17 cellular contexts compared by ENCODE assay signal in the genomic region with DNA sequence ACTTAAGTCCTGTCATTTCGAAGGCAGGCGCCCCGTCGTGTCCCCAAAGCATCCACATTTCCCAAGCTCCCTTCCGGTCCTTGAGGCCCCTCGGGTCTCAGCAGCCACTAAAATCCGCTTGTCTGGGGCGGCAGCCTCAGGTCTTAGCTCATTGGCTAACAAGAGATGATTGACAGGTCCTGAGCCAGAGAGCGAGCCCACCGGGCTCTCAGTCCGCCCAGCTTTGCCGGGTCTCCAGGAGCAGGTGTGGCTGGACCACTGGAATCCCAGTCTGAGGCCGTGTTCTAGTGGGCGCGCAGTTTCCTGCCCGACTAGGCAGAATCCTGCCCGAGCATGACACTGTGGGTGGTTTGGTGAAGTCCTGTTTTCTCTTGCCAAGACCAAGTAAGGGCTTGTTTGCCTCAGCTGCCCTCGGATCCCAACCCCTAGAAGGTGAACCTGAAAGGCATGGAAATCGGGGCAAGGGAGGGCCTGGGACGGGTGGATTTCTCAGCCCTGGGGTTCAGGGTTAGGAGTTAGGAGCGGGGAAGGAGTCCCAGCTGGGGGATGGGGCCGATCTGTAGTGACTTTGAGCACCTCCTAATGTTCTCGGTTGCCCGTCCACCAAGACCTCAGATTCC. TPM values are rescaled to one million over a fixed set of nuclear protein-coding genes. Genes with fewer than 3 reads are reported as not detected.
DNase-seq lines count a peak whose midpoint lies in the region; FAIRE-seq and TF ChIP-seq lines count a peak whose summit lies in the region.
"Had no signal": no experiment of that assay in that cellular context is flagged by ENCODE, and none has a peak within 500 bp of the region (broad histone marks: within the 10 kb centered on the region; RNA-seq: fewer than 3 reads in every experiment).

No MANE protein-coding gene starts in this region.

- H3K27me3 Mint-ChIP-seq in MCF 10A (ENCODE audit: insufficient read depth, unreplicated experiment) = no peaks in the 10 kb centered on the region
- no peaks in the 10 kb centered on the region for H3K27me3 Mint-ChIP-seq in activated CD4-positive, alpha-beta memory T cell treated with anti-CD3 and anti-CD28 coated beads for 36 hours
- no peaks in the 10 kb centered on the region for H3K27me3 Mint-ChIP-seq in CD4-positive, alpha-beta memory T cell
- H3K27me3 Mint-ChIP-seq: progenitor cell of endocrine pancreas had no signal

- POLR2A ChIA-PET in MCF 10A (lab: Yijun Ruan, JAX) = interaction anchor here (0.6 kb wide), 1 partner anchor 53 kb away, joined by 6 read pairs; no protein-coding TSS in a partner anchor
- POLR2A ChIA-PET in activated CD4-positive, alpha-beta memory T cell treated with anti-CD3 and anti-CD28 coated beads for 36 hours (lab: Charles Lee) = no interaction called here
- POLR2A ChIA-PET in CD4-positive, alpha-beta memory T cell (lab: Charles Lee; ENCODE audit: partially characterized antibody) = interaction anchor here (1.6 kb wide), 1 partner anchor 9 kb away, joined by 3 read pairs; no protein-coding TSS in a partner anchor

- intact Hi-C loops in MCF 10A (cut with micrococcal nuclease) = loop anchor here (5.0 to 10.0 kb wide), 2 partner anchors 944 to 1167 kb away; no protein-coding TSS in a partner anchor
- intact Hi-C loops in kidney (cut with DNase I) = no loop called here
- intact Hi-C loops in activated CD4-positive, alpha-beta memory T cell treated with anti-CD3 and anti-CD28 coated beads for 36 hours (cut with micrococcal nuclease) = loop anchor here (10.0 kb wide), 1 partner anchor 734 kb away; no protein-coding TSS in a partner anchor
- intact Hi-C loops in CD4-positive, alpha-beta memory T cell (cut with micrococcal nuclease) = no loop called here

- H3K9ac ChIP-seq in kidney (ENCODE audit: low read length in 2 of 2) = no peak overlapping the region

- CTCF ChIA-PET in MCF 10A (lab: Yijun Ruan, JAX) = interaction anchor here (0.6 to 1.4 kb wide), 5 partner anchors 13 to 736 kb away, joined by 3 to 6 read pairs (median 3); no protein-coding TSS in a partner anchor
- CTCF ChIA-PET in activated CD4-positive, alpha-beta memory T cell treated with anti-CD3 and anti-CD28 coated beads for 36 hours (lab: Charles Lee) = no interaction called here
- CTCF ChIA-PET in CD4-positive, alpha-beta memory T cell (lab: Charles Lee; ENCODE audit: partially characterized antibody) = interaction anchor here (1.0 kb wide), 1 partner anchor 721 kb away, joined by 3 read pairs; no protein-coding TSS in a partner anchor

- no peak for FAIRE-seq in kidney (lab: Jason Lieb, UNC)

- H3K27me3 ChIP-seq in CD4-positive, alpha-beta memory T cell (ENCODE audit: insufficient read depth, low read length) = no peaks in the 10 kb centered on the region
- H3K27me3 ChIP-seq: vagina had no signal

- H3K27ac Mint-ChIP-seq in MCF 10A (ENCODE audit: low read depth, unreplicated experiment) = no peak overlapping the region
- H3K27ac Mint-ChIP-seq in activated CD4-positive, alpha-beta memory T cell treated with anti-CD3 and anti-CD28 coated beads for 36 hours = no peak overlapping the region
- H3K27ac Mint-ChIP-seq in CD4-positive, alpha-beta memory T cell = no peak overlapping the region
- H3K27ac Mint-ChIP-seq: activated T-cell treated with anti-CD3 and anti-CD28 coated beads, Interleukin-2, amount 50 U/mL, for 72 hours; CD14-positive monocyte; naive B cell; progenitor cell of endocrine pancreas had no signal

- no peaks in the 10 kb centered on the region for H3K4me1 ChIP-seq in kidney (ENCODE audit: control insufficient read depth in 1 of 2, insufficient read depth in 1 of 2, low read depth in 1 of 2, low read length in 2 of 2)
- H3K4me1 ChIP-seq in CD4-positive, alpha-beta memory T cell (ENCODE audit: insufficient read depth, low read length) = no peaks in the 10 kb centered on the region

- no peak overlapping the region for H3K4me3 ChIP-seq in kidney (ENCODE audit: low read length in 2 of 2)
- H3K4me3 ChIP-seq in coronary artery = no peak overlapping the region
- H3K4me3 ChIP-seq in CD4-positive, alpha-beta memory T cell (ENCODE audit: low read length in 2 of 2) = no peak overlapping the region
- H3K4me3 ChIP-seq: vagina had no signal

- H3K36me3 ChIP-seq in kidney (ENCODE audit: control insufficient read depth in 1 of 2, insufficient read depth in 2 of 2, low read length in 2 of 2) = no peaks in the 10 kb centered on the region
- no peaks in the 10 kb centered on the region for H3K36me3 ChIP-seq in CD4-positive, alpha-beta memory T cell (ENCODE audit: insufficient read depth, low read length)

- no peaks in the 10 kb centered on the region for H3K9me3 Mint-ChIP-seq in MCF 10A (ENCODE audit: unreplicated experiment)
- no peaks in the 10 kb centered on the region for H3K9me3 Mint-ChIP-seq in activated CD4-positive, alpha-beta memory T cell treated with anti-CD3 and anti-CD28 coated beads for 36 hours
- no peaks in the 10 kb centered on the region for H3K9me3 Mint-ChIP-seq in CD4-positive, alpha-beta memory T cell
- H3K9me3 Mint-ChIP-seq: activated T-cell treated with anti-CD3 and anti-CD28 coated beads, Interleukin-2, amount 50 U/mL, for 72 hours; CD14-positive monocyte; naive B cell had no signal

- no TSS peak for BruUV-seq in MCF 10A (replicated peaks; lab: Mats Ljungman, UMichigan)

- peaks cover 6% of the 10 kb centered on the region for H3K36me3 Mint-ChIP-seq in MCF 10A (ENCODE audit: insufficient read depth, unreplicated experiment)
- no peaks in the 10 kb centered on the region for H3K36me3 Mint-ChIP-seq in activated CD4-positive, alpha-beta memory T cell treated with anti-CD3 and anti-CD28 coated beads for 36 hours
- peaks cover 0 to 3% of the 10 kb centered on the region in 2 donors for H3K36me3 Mint-ChIP-seq in CD4-positive, alpha-beta memory T cell
- H3K36me3 Mint-ChIP-seq: CD14-positive monocyte, naive B cell had no signal

- H3K4me1 Mint-ChIP-seq in MCF 10A (ENCODE audit: insufficient read depth, unreplicated experiment) = peaks cover 28% of the 10 kb centered on the region
- H3K4me1 Mint-ChIP-seq in activated CD4-positive, alpha-beta memory T cell treated with anti-CD3 and anti-CD28 coated beads for 36 hours (ENCODE audit: low read depth) = no peaks in the 10 kb centered on the region
- peaks cover 0 to 4% (median 3%) of the 10 kb centered on the region in 4 donors for H3K4me1 Mint-ChIP-seq in CD4-positive, alpha-beta memory T cell
- H3K4me1 Mint-ChIP-seq: CD14-positive monocyte, naive B cell had no signal

- no peaks in the 10 kb centered on the region for H3K9me3 ChIP-seq in kidney (ENCODE audit: control insufficient read depth in 1 of 2, low read length in 2 of 2)
- no peaks in the 10 kb centered on the region for H3K9me3 ChIP-seq in CD4-positive, alpha-beta memory T cell (ENCODE audit: control insufficient read depth in 1 of 2, low read length in 2 of 2)
- H3K9me3 ChIP-seq: vagina had no signal

- peak; percentile 59 for DNase-seq in activated effector memory CD4-positive, alpha-beta T cell treated with anti-CD3 and anti-CD28 coated beads, Interleukin-2, amount 50 U/mL, for 16 hours
- no peak for DNase-seq in activated effector memory CD4-positive, alpha-beta T cell treated with Interleukin-2 at 50 U/mL for 16 hours
- peak; percentile 74 for DNase-seq in MCF 10A (ENCODE audit: unreplicated experiment)
- DNase-seq in kidney = peak; percentile 53
- DNase-seq in ureter (ENCODE audit: low spot score) = peak; percentile 86
- DNase-seq in activated CD4-positive, alpha-beta memory T cell treated with anti-CD3 and anti-CD28 coated beads for 36 hours = no peak
- DNase-seq in coronary artery (ENCODE audit: low spot score) = no peak
- no peak for DNase-seq in CD4-positive, alpha-beta memory T cell
- DNase-seq: activated CD4-positive, alpha-beta T cell treated with anti-CD3 and anti-CD28 coated beads, Interleukin-2, amount 50 U/mL, for 4 hours; activated T-cell treated with anti-CD3 and anti-CD28 coated beads, Interleukin-2, amount 50 U/mL, for 72 hours; KBM-7; naive B cell; NCI-H1092 treated with DMSO at 0.1 percent for 48 hours; stimulated activated naive CD8-positive, alpha-beta T cell treated with anti-CD3 and anti-CD28 coated beads, Interleukin-15, Interleukin-2, amounts not matched to agents 100 U/mL and 50 U/mL, for 24 hours had no signal

- no peak for TF ChIP-seq CTCF in MCF 10A (IDR thresholded peaks at IDR 0.05; ENCODE audit: unreplicated experiment)
- no peak for TF ChIP-seq CTCF in kidney (IDR thresholded peaks at IDR 0.05; ENCODE audit: borderline replicate concordance, extremely low read depth, insufficient read depth)
- TF ChIP-seq CTCF in coronary artery (IDR thresholded peaks at IDR 0.05) = no peak

- H3K27ac ChIP-seq in kidney (ENCODE audit: low read depth in 2 of 2, low read length in 2 of 2) (no peak overlapping the region), coronary artery (no peak overlapping the region)
- H3K27ac ChIP-seq in CD4-positive, alpha-beta memory T cell (ENCODE audit: low read depth, low read length) = no peak overlapping the region
- H3K27ac ChIP-seq: vagina had no signal

- no peak overlapping the region for H3K4me3 Mint-ChIP-seq in MCF 10A (ENCODE audit: unreplicated experiment)
- no peak overlapping the region for H3K4me3 Mint-ChIP-seq in activated CD4-positive, alpha-beta memory T cell treated with anti-CD3 and anti-CD28 coated beads for 36 hours
- no peak overlapping the region for H3K4me3 Mint-ChIP-seq in CD4-positive, alpha-beta memory T cell
- H3K4me3 Mint-ChIP-seq: activated T-cell treated with anti-CD3 and anti-CD28 coated beads, Interleukin-2, amount 50 U/mL, for 72 hours; CD14-positive monocyte; naive B cell had no signal

RNA-seq across cellular contexts. Expression of a gene that starts 42.8 kb away (rescaled TPM):
- total RNA-seq in MCF 10A (2022) (6.7 and 12.3 TPM in 2 replicates), kidney (23.7 TPM), ureter (40.0 TPM)
- 18.0 TPM for polyA plus RNA-seq in kidney (ENCODE audit: insufficient read depth, low read depth, low replicate concordance)
- total RNA-seq in activated CD4-positive, alpha-beta memory T cell treated with anti-CD3 and anti-CD28 coated beads for 36 hours = 10 to 100 TPM; 11.2 to 12.5 TPM
- 1 to 10 TPM; 6.7 to 8.7 TPM for total RNA-seq in CD4-positive, alpha-beta memory T cell
- polyA plus RNA-seq in CD4-positive, alpha-beta memory T cell = under 1 TPM in 1 of 2 donors, not detected in 1; 0.71 TPM
- polyA plus RNA-seq: CD14-positive monocyte had no signal

Comparison
In these comparisons a context has a peak if more than half of its experiments do, and no peak if none do; other contexts are left out.
1. DNase-seq: peak in activated effector memory CD4-positive, alpha-beta T cell treated with anti-CD3 and anti-CD28 coated beads, Interleukin-2, amount 50 U/mL, for 16 hours (single experiment), MCF 10A (single experiment), kidney (single experiment) and ureter (single experiment); none in activated effector memory CD4-positive, alpha-beta T cell treated with Interleukin-2 at 50 U/mL for 16 hours (single experiment), activated CD4-positive, alpha-beta memory T cell treated with anti-CD3 and anti-CD28 coated beads for 36 hours (single experiment), coronary artery (single experiment) and CD4-positive, alpha-beta memory T cell (0 of 5).
2. intact Hi-C loops: an anchor here in MCF 10A (5.0 to 10.0 kb wide) and activated CD4-positive, alpha-beta memory T cell treated with anti-CD3 and anti-CD28 coated beads for 36 hours (10.0 kb wide); none called in kidney and CD4-positive, alpha-beta memory T cell.